In genomic region chrX:30652527-30653414, GRCh38 we compare ENCODE assay signal across 8 cellular contexts. TPM values are rescaled to one million over a fixed set of nuclear protein-coding genes. Genes with fewer than 3 reads are reported as not detected.
A peak's percentile ranks its signal among the peaks of the same experiment; 100 is the strongest.
DNase-seq lines count a peak whose midpoint lies in the region; ATAC-seq and TF ChIP-seq lines count a peak whose summit lies in the region.

No MANE protein-coding gene starts in this region.

- no peak for TF ChIP-seq CTCF in GM12865 (IDR thresholded peaks at IDR 0.05; ENCODE audit: insufficient read depth, low read depth, low read length, missing control alignments)
- TF ChIP-seq CTCF in cardiac muscle cell (IDR thresholded peaks at IDR 0.05; ENCODE audit: low read depth, low read length): no peak
- no peak for TF ChIP-seq CTCF in parathyroid adenoma (IDR thresholded peaks at IDR 0.05)
- TF ChIP-seq CTCF in tibial nerve (IDR thresholded peaks at IDR 0.05): peak in 1 of 5 experiments; percentile 32

- DNase-seq in GM12865 (ENCODE audit: low read depth): peak; percentile 96
- peak; percentile 88 for DNase-seq in NCI-H1105 (lab: John Stamatoyannopoulos, UW)
- DNase-seq in SKM-1 treated with dmso at 0.1 percent for 144 hours (lab: John Stamatoyannopoulos, UW; ENCODE audit: unreplicated experiment): peak; percentile 80
- peak; percentile 91 for DNase-seq in activated naive CD8-positive, alpha-beta T cell treated with anti-CD3 and anti-CD28 coated beads, Interleukin-2, amount 10 ng/mL, durations not matched to agents 7 days and 5 days
- DNase-seq in cardiac muscle cell (ENCODE audit: low read depth in 1 of 2, low spot score in 1 of 2): peak; percentile 96 to 98
- peak; percentile 88 to 93 for DNase-seq in tibial nerve (ENCODE audit: low spot score in 2 of 2)

- H3K4me2 ChIP-seq in parathyroid adenoma (ENCODE audit: low read length): peak overlapping the region; percentile 87

- H3K79me2 ChIP-seq in parathyroid adenoma: no peaks in the 10 kb centered on the region

- H3K27ac ChIP-seq in cardiac muscle cell (peak overlapping the region; percentile 79), parathyroid adenoma (peak overlapping the region; percentile 73), tibial nerve (peak overlapping the region; percentile 66 to 87 (median 80))

- TF ChIP-seq EP300 in tibial nerve (IDR thresholded peaks at IDR 0.05): peak; percentile 48 to 66

- peak overlapping the region; percentile 86 for H3K4me3 Mint-ChIP-seq in activated naive CD8-positive, alpha-beta T cell treated with anti-CD3 and anti-CD28 coated beads, Interleukin-2, amount 10 ng/mL, durations not matched to agents 7 days and 5 days

- 1 to 42% methylated on average over 23 to 37 of the region's 65 CpGs for WGBS in tibial nerve, 2 donors

- H3K4me1 ChIP-seq in cardiac muscle cell (ENCODE audit: low read depth): no peaks in the 10 kb centered on the region
- peaks cover 2% of the 10 kb centered on the region for H3K4me1 ChIP-seq in parathyroid adenoma
- peaks cover 0 to 8% (median 0%) of the 10 kb centered on the region in 4 donors for H3K4me1 ChIP-seq in tibial nerve

- no peaks in the 10 kb centered on the region for H3K27me3 ChIP-seq in cardiac muscle cell
- H3K27me3 ChIP-seq in parathyroid adenoma (ENCODE audit: control insufficient read depth, insufficient read depth, low read length): no peaks in the 10 kb centered on the region
- H3K27me3 ChIP-seq in tibial nerve: no peaks in the 10 kb centered on the region

- H3K4me3 ChIP-seq in GM12865 (ENCODE audit: low read depth, low read length) (peak overlapping the region; percentile 79), cardiac muscle cell (peak overlapping the region; percentile 40), parathyroid adenoma (ENCODE audit: low read depth, low read length) (peak overlapping the region; percentile 75), tibial nerve (peak overlapping the region; percentile 50 to 70 (median 57))

- peak overlapping the region; percentile 96 for H3K27ac Mint-ChIP-seq in activated naive CD8-positive, alpha-beta T cell treated with anti-CD3 and anti-CD28 coated beads, Interleukin-2, amount 10 ng/mL, durations not matched to agents 7 days and 5 days

- H3K4me1 Mint-ChIP-seq in activated naive CD8-positive, alpha-beta T cell treated with anti-CD3 and anti-CD28 coated beads, Interleukin-2, amount 10 ng/mL, durations not matched to agents 7 days and 5 days: peaks cover 23% of the 10 kb centered on the region

- TF ChIP-seq POLR2A in tibial nerve (IDR thresholded peaks at IDR 0.05): peak in 1 of 2 donors; percentile 55

- ATAC-seq in HG02678 (IDR thresholded peaks at IDR 0.05; ENCODE audit: unreplicated experiment): peak; percentile 88
- ATAC-seq in activated naive CD8-positive, alpha-beta T cell treated with anti-CD3 and anti-CD28 coated beads, Interleukin-2, amount 10 ng/mL, durations not matched to agents 7 days and 5 days (ENCODE audit: low read depth): peak; percentile 90

- H3K36me3 ChIP-seq in cardiac muscle cell (no peaks in the 10 kb centered on the region), parathyroid adenoma (ENCODE audit: control insufficient read depth, insufficient read depth, low read length) (no peaks in the 10 kb centered on the region), tibial nerve (no peaks in the 10 kb centered on the region)

- no peaks in the 10 kb centered on the region for H3K27me3 Mint-ChIP-seq in activated naive CD8-positive, alpha-beta T cell treated with anti-CD3 and anti-CD28 coated beads, Interleukin-2, amount 10 ng/mL, durations not matched to agents 7 days and 5 days

- H3K9me3 ChIP-seq in cardiac muscle cell (ENCODE audit: low read depth): no peaks in the 10 kb centered on the region
- H3K9me3 ChIP-seq in parathyroid adenoma (ENCODE audit: control insufficient read depth, low read length): no peaks in the 10 kb centered on the region
- no peaks in the 10 kb centered on the region for H3K9me3 ChIP-seq in tibial nerve

- POLR2A ChIA-PET in activated naive CD8-positive, alpha-beta T cell treated with anti-CD3 and anti-CD28 coated beads, Interleukin-2, amount 10 ng/mL, durations not matched to agents 7 days and 5 days (lab: Charles Lee): interaction anchor here (0.9 kb wide), 1 partner anchor 75 kb away, joined by 5 read pairs; the partner anchor contains the start of gene TASL

- H3K9ac ChIP-seq in parathyroid adenoma: no peak overlapping the region

- no peaks in the 10 kb centered on the region for H3K9me3 Mint-ChIP-seq in activated naive CD8-positive, alpha-beta T cell treated with anti-CD3 and anti-CD28 coated beads, Interleukin-2, amount 10 ng/mL, durations not matched to agents 7 days and 5 days

- H2AFZ ChIP-seq in parathyroid adenoma: peak overlapping the region; percentile 85

- H3K36me3 Mint-ChIP-seq in activated naive CD8-positive, alpha-beta T cell treated with anti-CD3 and anti-CD28 coated beads, Interleukin-2, amount 10 ng/mL, durations not matched to agents 7 days and 5 days: peaks cover 3% of the 10 kb centered on the region

RNA-seq across cellular contexts. Expression of gene GK, which starts 0.5 kb away (rescaled TPM):
- total RNA-seq in activated naive CD8-positive, alpha-beta T cell treated with anti-CD3 and anti-CD28 coated beads, Interleukin-2, amount 10 ng/mL, durations not matched to agents 7 days and 5 days: 10 to 100 TPM; 12.5 to 13.2 TPM
- total RNA-seq in cardiac muscle cell (6.1 and 7.3 TPM in 2 replicates), tibial nerve (10 to 100 TPM in 1 of 4 donors, 1 to 10 TPM in 3; 2.8 to 11.4 (median 5.6) TPM)
- polyA plus RNA-seq in cardiac muscle cell: 13.4 and 14.3 TPM in 2 replicates

Comparison
In these comparisons a context has a peak if more than half of its experiments do, and no peak if none do; other contexts are left out.
1. Peak in every context shown above with its lines: DNase-seq, ATAC-seq, H3K4me3 ChIP-seq and H3K27ac ChIP-seq.